8 cellular contexts compared by ENCODE assay signal in genomic region chr2:203534486-203535077, GRCh38. TPM values are rescaled to one million over a fixed set of nuclear protein-coding genes. Genes with fewer than 3 reads are reported as not detected.
DNase-seq lines count a peak whose midpoint lies in the region; ATAC-seq and TF ChIP-seq lines count a peak whose summit lies in the region.

No MANE protein-coding gene starts in this region.

- H3K27ac Mint-ChIP-seq in MCF 10A (ENCODE audit: low read depth, unreplicated experiment) = peak overlapping the region; percentile 74

- CTCF ChIA-PET in MCF 10A (lab: Yijun Ruan, JAX) = interaction anchor here (0.6 to 1.4 kb wide), 9 partner anchors 8 to 1257 kb away, joined by 3 to 5 read pairs (median 4); partner anchors contain the start of gene CYP20A1

- no TSS peak for BruUV-seq in MCF 10A (replicated peaks; lab: Mats Ljungman, UMichigan)

- ATAC-seq in HG03095 (IDR thresholded peaks at IDR 0.05; ENCODE audit: unreplicated experiment) = peak; percentile 39

- POLR2A ChIA-PET in MCF 10A (lab: Yijun Ruan, JAX) = interaction anchor here (0.6 to 4.8 kb wide), 20 partner anchors 12 to 942 kb away, joined by 3 to 44 read pairs (median 4); partner anchors contain the start of genes CD28, CYP20A1 and FAM117B

- no peaks in the 10 kb centered on the region for H3K36me3 Mint-ChIP-seq in MCF 10A (ENCODE audit: insufficient read depth, unreplicated experiment)

- peak overlapping the region; percentile 77 for H3K4me3 Mint-ChIP-seq in MCF 10A (ENCODE audit: unreplicated experiment)

- DNase-seq in DMS53 (lab: John Stamatoyannopoulos, UW) = peak; percentile 70
- no peak for DNase-seq in DMS53 treated with DMSO at 0.1 percent for 48 hours (lab: John Stamatoyannopoulos, UW; ENCODE audit: unreplicated experiment)
- peak; percentile 21 for DNase-seq in SW480 (ENCODE audit: low spot score)
- DNase-seq in MCF 10A (ENCODE audit: unreplicated experiment) = peak; percentile 29
- DNase-seq in kidney tubule cell (ENCODE audit: low spot score) = peak; percentile 26
- DNase-seq in stimulated activated CD4-positive, alpha-beta T cell treated with anti-CD3 and anti-CD28 coated beads, Interleukin-4, amount 100 ng/mL, for 1 hour = peak; percentile 26
- DNase-seq in NCI-H526 treated with DMSO at 0.1 percent for 48 hours (lab: John Stamatoyannopoulos, UW) = no peak

- H3K9me3 Mint-ChIP-seq in MCF 10A (ENCODE audit: unreplicated experiment) = peaks cover 15% of the 10 kb centered on the region

- intact Hi-C loops in MCF 10A (cut with micrococcal nuclease) = loop anchor here (1.0 to 2.0 kb wide), 3 partner anchors 36 to 280 kb away; no protein-coding TSS in a partner anchor

- peaks cover 21% of the 10 kb centered on the region for H3K4me1 Mint-ChIP-seq in MCF 10A (ENCODE audit: insufficient read depth, unreplicated experiment)

- TF ChIP-seq CTCF in MCF 10A (IDR thresholded peaks at IDR 0.05; ENCODE audit: unreplicated experiment) = no peak

- H3K27me3 Mint-ChIP-seq in MCF 10A (ENCODE audit: insufficient read depth, unreplicated experiment) = no peaks in the 10 kb centered on the region

RNA-seq across cellular contexts. Expression of gene RAPH1, which starts 0.5 kb away (rescaled TPM):
- 78.0 and 79.8 TPM in 2 replicates for total RNA-seq in MCF 10A (2022)

Comparison
In these comparisons a context has a peak if more than half of its experiments do, and no peak if none do; other contexts are left out.
1. DNase-seq: peak in DMS53 (single experiment), SW480 (single experiment), MCF 10A (single experiment), kidney tubule cell (single experiment) and stimulated activated CD4-positive, alpha-beta T cell treated with anti-CD3 and anti-CD28 coated beads, Interleukin-4, amount 100 ng/mL, for 1 hour (single experiment); none in DMS53 treated with DMSO at 0.1 percent for 48 hours (single experiment) and NCI-H526 treated with DMSO at 0.1 percent for 48 hours (single experiment).